In genomic region chr22:37604875-37605274, GRCh38 we compare ENCODE assay signal across 15 cellular contexts. TPM values are rescaled to one million over a fixed set of nuclear protein-coding genes. Genes with fewer than 3 reads are reported as not detected.
DNase-seq lines count a peak whose midpoint lies in the region; ATAC-seq, FAIRE-seq and TF ChIP-seq lines count a peak whose summit lies in the region.
"Had no signal": no experiment of that assay in that cellular context is flagged by ENCODE, and none has a peak within 500 bp of the region (broad histone marks: within the 10 kb centered on the region; RNA-seq: fewer than 3 reads in every experiment).

No MANE protein-coding gene starts in this region.

- no peak for TF ChIP-seq EP300 in upper lobe of left lung (IDR thresholded peaks at IDR 0.05)

- peaks cover 4 to 5% of the 10 kb centered on the region in 2 donors for H3K4me1 ChIP-seq in small intestine (ENCODE audit: control insufficient read depth in 2 of 2, insufficient read depth in 1 of 2, low read depth in 1 of 2, low read length in 1 of 2)
- peaks cover 18 to 37% (median 30%) of the 10 kb centered on the region in 4 donors for H3K4me1 ChIP-seq in upper lobe of left lung

- H3K9me3 Mint-ChIP-seq in glutamatergic neuron (ENCODE audit: unreplicated experiment) = peaks cover 10% of the 10 kb centered on the region
- H3K9me3 Mint-ChIP-seq: dendritic cell treated with granulocyte-macrophage colony-stimulating factor and Interleukin-4, amounts not matched to agents 40 ng/mL and 50 ng/mL, for 4 days had no signal

- no peak for FAIRE-seq in small intestine (lab: Jason Lieb, UNC)
- FAIRE-seq: H1 had no signal

- no peak for TF ChIP-seq CTCF in glutamatergic neuron (IDR thresholded peaks at IDR 0.05; ENCODE audit: partially characterized antibody, unreplicated experiment)
- TF ChIP-seq CTCF in upper lobe of left lung (IDR thresholded peaks at IDR 0.05) = no peak

- H3K4me3 Mint-ChIP-seq in glutamatergic neuron (ENCODE audit: unreplicated experiment) = no peak overlapping the region
- H3K4me3 Mint-ChIP-seq: dendritic cell treated with granulocyte-macrophage colony-stimulating factor and Interleukin-4, amounts not matched to agents 40 ng/mL and 50 ng/mL, for 4 days had no signal

- no peaks in the 10 kb centered on the region for H3K36me3 Mint-ChIP-seq in glutamatergic neuron (ENCODE audit: unreplicated experiment)

- no peak for TF ChIP-seq POLR2A in upper lobe of left lung (IDR thresholded peaks at IDR 0.05)

- peak; percentile 15 for DNase-seq in HT1080 (ENCODE audit: low read depth)
- DNase-seq in T-helper 9 cell = peak; percentile 55
- peak; percentile 49 for DNase-seq in activated effector memory CD4-positive, alpha-beta T cell treated with Interleukin-2 at 50 U/mL for 16 hours
- DNase-seq in small intestine = peak; percentile 33
- DNase-seq in substantia nigra (lab: John Stamatoyannopoulos, UW) = no peak
- no peak for DNase-seq in glutamatergic neuron
- DNase-seq in upper lobe of left lung = no peak
- DNase-seq: left ventricle myocardium superior, NCI-H524 treated with DMSO at 0.1 percent for 48 hours, occipital lobe, tibial artery had no signal

- H3K4me3 ChIP-seq in small intestine (ENCODE audit: low read depth in 1 of 2, low read length in 2 of 2) (no peak overlapping the region), upper lobe of left lung (no peak overlapping the region)
- H3K4me3 ChIP-seq: tibial artery had no signal

- H3K4me1 Mint-ChIP-seq in glutamatergic neuron (ENCODE audit: low read depth, unreplicated experiment) = peaks cover 13% of the 10 kb centered on the region

- H3K27me3 ChIP-seq in small intestine (ENCODE audit: control insufficient read depth in 2 of 2, insufficient read depth in 2 of 2, low read length in 2 of 2) (no peaks in the 10 kb centered on the region), upper lobe of left lung (no peaks in the 10 kb centered on the region)

- H3K36me3 ChIP-seq in small intestine (ENCODE audit: control insufficient read depth in 2 of 2, insufficient read depth in 2 of 2, low read length in 2 of 2) (no peaks in the 10 kb centered on the region), upper lobe of left lung (no peaks in the 10 kb centered on the region)
- H3K36me3 ChIP-seq: tibial artery had no signal

- no peak overlapping the region for H3K27ac Mint-ChIP-seq in glutamatergic neuron (ENCODE audit: unreplicated experiment)
- H3K27ac Mint-ChIP-seq: dendritic cell treated with granulocyte-macrophage colony-stimulating factor and Interleukin-4, amounts not matched to agents 40 ng/mL and 50 ng/mL, for 4 days had no signal

- peaks cover 10% of the 10 kb centered on the region for H3K27me3 Mint-ChIP-seq in glutamatergic neuron (ENCODE audit: unreplicated experiment)

- ATAC-seq in HG02981 (IDR thresholded peaks at IDR 0.05; ENCODE audit: unreplicated experiment) = no peak
- ATAC-seq in upper lobe of left lung (ENCODE audit: low FRiP score in 2 of 2) = no peak
- ATAC-seq: left ventricle myocardium superior had no signal

- H3K27ac ChIP-seq in small intestine (ENCODE audit: low read depth in 1 of 2, low read length in 1 of 2) = no peak overlapping the region
- H3K27ac ChIP-seq in substantia nigra (ENCODE audit: low read depth, low read length, poor library complexity, severe bottlenecking) = no peak overlapping the region
- H3K27ac ChIP-seq in upper lobe of left lung = peak overlapping the region in 1 of 4 donors; percentile 20
- H3K27ac ChIP-seq: tibial artery had no signal

- no peaks in the 10 kb centered on the region for H3K9me3 ChIP-seq in small intestine (ENCODE audit: control insufficient read depth, low read depth)
- H3K9me3 ChIP-seq in upper lobe of left lung = no peaks in the 10 kb centered on the region
- H3K9me3 ChIP-seq: tibial artery had no signal

- WGBS in small intestine, 3 donors = 50 to 77% (median 57%) methylated on average over 5 of the region's 5 CpGs
- 62 to 65% methylated on average over 5 of the region's 5 CpGs for WGBS in upper lobe of left lung, 2 donors

RNA-seq across cellular contexts. Expression of gene GGA1, which starts 3.8 kb away (rescaled TPM):
- 34.0 and 35.1 TPM in 2 replicates for total RNA-seq in HT1080 (2014; rRNA removed; shearing (Covaris generic))
- polyA plus RNA-seq in HT1080 (2015; cell fraction: cytosol; rRNA removed) = 34.5 and 34.6 TPM in 2 replicates
- polyA plus RNA-seq in HT1080 (2015; cell fraction: nucleus; rRNA removed) = 145 and 177 TPM in 2 replicates
- 10 to 100 TPM; 44.4 to 73.2 (median 67.5) TPM for polyA plus RNA-seq in small intestine
- 104 TPM for total RNA-seq in glutamatergic neuron (ENCODE audit: unreplicated experiment)
- 100 to 1,000 TPM in 2 of 6 donors, 10 to 100 TPM in 4; 52.4 to 226 (median 68.3) TPM for total RNA-seq in upper lobe of left lung

RNA-seq across cellular contexts. Expression of gene LGALS2, which starts 25.0 kb away (rescaled TPM):
- total RNA-seq in HT1080 (2014; rRNA removed; shearing (Covaris generic)) = not detected in 2 replicates
- not detected in 2 replicates for polyA plus RNA-seq in HT1080 (2015; cell fraction: cytosol; rRNA removed)
- not detected in 2 replicates for polyA plus RNA-seq in HT1080 (2015; cell fraction: nucleus; rRNA removed)
- polyA plus RNA-seq in small intestine = 100 to 1,000 TPM; 174 to 256 (median 210) TPM
- not detected for total RNA-seq in glutamatergic neuron (ENCODE audit: unreplicated experiment)
- 1 to 10 TPM in 3 of 6 donors, not detected in 3; 1.4 to 4.2 (median 2.0) TPM for total RNA-seq in upper lobe of left lung
- total RNA-seq: H1, left ventricle myocardium superior, LHCN-M2, occipital lobe had no signal
- polyA plus RNA-seq: H1 had no signal

RNA-seq across cellular contexts. Expression of gene SH3BP1, which starts 34.6 kb away (rescaled TPM):
- total RNA-seq in HT1080 (2014; rRNA removed; shearing (Covaris generic)) = 7.8 and 14.2 TPM in 2 replicates
- 9.6 and 10.1 TPM in 2 replicates for polyA plus RNA-seq in HT1080 (2015; cell fraction: cytosol; rRNA removed)
- 17.0 and 23.1 TPM in 2 replicates for polyA plus RNA-seq in HT1080 (2015; cell fraction: nucleus; rRNA removed)
- 10 to 100 TPM; 20.8 to 29.1 (median 27.9) TPM for polyA plus RNA-seq in small intestine
- total RNA-seq in glutamatergic neuron (ENCODE audit: unreplicated experiment) = 12.7 TPM
- total RNA-seq in upper lobe of left lung = 10 to 100 TPM; 11.4 to 58.7 (median 31.1) TPM

RNA-seq across cellular contexts. Expression of gene CDC42EP1, which starts 44.6 kb away (rescaled TPM):
- 67.3 and 95.3 TPM in 2 replicates for total RNA-seq in HT1080 (2014; rRNA removed; shearing (Covaris generic))
- polyA plus RNA-seq in HT1080 (2015; cell fraction: cytosol; rRNA removed) = 104 and 115 TPM in 2 replicates
- polyA plus RNA-seq in HT1080 (2015; cell fraction: nucleus; rRNA removed) = 38.1 and 39.0 TPM in 2 replicates
- 10 to 100 TPM; 19.7 to 81.5 (median 29.5) TPM for polyA plus RNA-seq in small intestine
- 2.1 TPM for total RNA-seq in glutamatergic neuron (ENCODE audit: unreplicated experiment)
- 10 to 100 TPM; 38.8 to 81.7 (median 67.5) TPM for total RNA-seq in upper lobe of left lung

RNA-seq across cellular contexts. Expression of gene PDXP, which starts 53.6 kb away (rescaled TPM):
- 44.5 and 52.0 TPM in 2 replicates for total RNA-seq in HT1080 (2014; rRNA removed; shearing (Covaris generic))
- 22.4 and 29.3 TPM in 2 replicates for polyA plus RNA-seq in HT1080 (2015; cell fraction: cytosol; rRNA removed)
- polyA plus RNA-seq in HT1080 (2015; cell fraction: nucleus; rRNA removed) = 9.8 and 11.9 TPM in 2 replicates
- 10 to 100 TPM; 27.7 to 98.6 (median 87.0) TPM for polyA plus RNA-seq in small intestine
- total RNA-seq in glutamatergic neuron (ENCODE audit: unreplicated experiment) (88.1 TPM), upper lobe of left lung (10 to 100 TPM in 1 of 6 donors, 1 to 10 TPM in 5; 2.1 to 11.1 (median 8.7) TPM)

Comparison
In these comparisons a context has a peak if more than half of its experiments do, and no peak if none do; other contexts are left out.
1. DNase-seq: peak in HT1080 (single experiment), T-helper 9 cell (single experiment), activated effector memory CD4-positive, alpha-beta T cell treated with Interleukin-2 at 50 U/mL for 16 hours (single experiment) and small intestine (single experiment); none in substantia nigra (0 of 49), glutamatergic neuron (single experiment) and upper lobe of left lung (0 of 2).